ENCODE assay signal across 2 cellular contexts in the genomic region with DNA sequence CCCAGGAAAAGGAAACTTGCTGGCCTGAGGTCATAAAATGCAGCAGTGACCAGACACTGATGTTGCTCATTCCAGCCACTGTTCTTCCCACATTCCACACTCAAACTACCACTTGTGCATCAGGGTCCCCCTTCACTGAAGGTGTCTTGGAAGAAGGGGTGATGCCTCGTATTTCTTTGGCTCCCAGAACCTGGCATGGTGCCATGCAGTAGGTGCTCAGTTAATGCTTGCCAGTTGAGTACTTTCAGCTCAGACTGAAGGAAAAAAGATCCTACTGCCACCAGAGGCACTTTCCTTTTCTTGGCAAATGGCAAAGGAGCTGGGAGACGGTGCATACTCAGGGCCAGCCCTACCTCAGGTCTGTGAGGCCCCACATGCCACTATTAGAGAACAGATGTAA.
A peak's percentile ranks its signal among the peaks of the same experiment; 100 is the strongest.
TF ChIP-seq lines count a peak whose summit lies in the region.

No MANE protein-coding gene starts in this region.

TF ChIP-seq in HepG2, 621 proteins besides CTCF, POLR2A, EP300 and RAD21:
- no peak for TF ChIP-seq HNRNPL (IDR thresholded peaks at IDR 0.05; ENCODE audit: low read depth, low read length)
- 0 out of 2 replicates have a peak, but pooled peaks have one; percentile 61 for TF ChIP-seq LCORL (IDR thresholded peaks at IDR 0.05)
- TF ChIP-seq LCORL (CRISPR knock-in tag; IDR thresholded peaks at IDR 0.05), result no peak
- TF ChIP-seq TEAD3 (CRISPR knock-in tag; optimal IDR thresholded peaks at IDR 0.05; ENCODE audit: borderline replicate concordance), result peak; percentile 11

TF ChIP-seq in H1, 55 proteins besides CTCF, POLR2A, EP300 and RAD21:
- TF ChIP-seq SIX5 (IDR thresholded peaks at IDR 0.05; ENCODE audit: low read depth, low read length), result no peak
- TF ChIP-seq, protein P1, sequence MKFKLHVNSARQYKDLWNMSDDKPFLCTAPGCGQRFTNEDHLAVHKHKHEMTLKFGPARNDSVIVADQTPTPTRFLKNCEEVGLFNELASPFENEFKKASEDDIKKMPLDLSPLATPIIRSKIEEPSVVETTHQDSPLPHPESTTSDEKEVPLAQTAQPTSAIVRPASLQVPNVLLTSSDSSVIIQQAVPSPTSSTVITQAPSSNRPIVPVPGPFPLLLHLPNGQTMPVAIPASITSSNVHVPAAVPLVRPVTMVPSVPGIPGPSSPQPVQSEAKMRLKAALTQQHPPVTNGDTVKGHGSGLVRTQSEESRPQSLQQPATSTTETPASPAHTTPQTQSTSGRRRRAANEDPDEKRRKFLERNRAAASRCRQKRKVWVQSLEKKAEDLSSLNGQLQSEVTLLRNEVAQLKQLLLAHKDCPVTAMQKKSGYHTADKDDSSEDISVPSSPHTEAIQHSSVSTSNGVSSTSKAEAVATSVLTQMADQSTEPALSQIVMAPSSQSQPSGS (IDR thresholded peaks at IDR 0.05; ENCODE audit: low read length), result no peak
- no peak for TF ChIP-seq SP1 (IDR thresholded peaks at IDR 0.05; ENCODE audit: low read depth, low read length)
TF ChIP-seq in H1: peak in this region for 0.
